18 cellular contexts compared by ENCODE assay signal in the genomic region with DNA sequence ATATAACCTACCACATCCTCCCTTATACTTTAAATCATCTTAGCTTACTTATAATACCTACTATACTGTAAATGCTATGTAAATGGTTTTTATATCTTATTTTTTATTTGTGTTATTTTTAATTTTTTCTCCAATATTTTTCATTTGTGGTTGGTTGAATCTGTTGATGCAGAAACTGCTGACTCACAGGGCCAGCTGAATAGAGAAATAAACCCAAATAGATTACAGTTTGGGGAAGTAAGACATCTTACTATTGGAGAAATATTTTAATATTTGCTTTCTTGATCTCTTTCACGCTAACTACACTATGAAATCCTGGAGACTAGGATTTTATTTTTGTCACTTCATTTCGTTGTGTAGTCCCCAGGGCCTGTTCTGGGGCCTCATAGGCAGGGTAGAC.
DNase-seq lines count a peak whose midpoint lies in the region; ATAC-seq, FAIRE-seq and TF ChIP-seq lines count a peak whose summit lies in the region.
"Had no signal": no experiment of that assay in that cellular context is flagged by ENCODE, and none has a peak within 500 bp of the region (broad histone marks: within the 10 kb centered on the region; RNA-seq: fewer than 3 reads in every experiment).

No MANE protein-coding gene starts in this region.

- TF ChIP-seq CTCF in nephron progenitor cell (IDR thresholded peaks at IDR 0.05), result no peak

- DNase-seq in NCI-H1092 treated with DMSO at 0.1 percent for 48 hours (lab: John Stamatoyannopoulos, UW) (peak; percentile 13), NCI-H1092 (lab: John Stamatoyannopoulos, UW) (no peak), SK-N-MC (ENCODE audit: low read depth, low spot score) (no peak), nephron progenitor cell (no peak), HK-2 (ENCODE audit: unreplicated experiment) (no peak), NCI-H526 treated with DMSO at 0.1 percent for 48 hours (lab: John Stamatoyannopoulos, UW) (no peak)
- DNase-seq: C1 segment of cervical spinal cord, HCEC 1CT, NCI-H2029 treated with DMSO at 0.1 percent for 48 hours, NCI-H524 treated with DMSO at 0.1 percent for 48 hours, SK-N-SH, T-cell had no signal

- no peak overlapping the region for H3K4me3 ChIP-seq in SK-N-MC

- H3K36me3 ChIP-seq in SK-N-MC (ENCODE audit: insufficient read depth, low read length), result peaks cover 3% of the 10 kb centered on the region; the same call in 1 of the 2 replicates

- no peak overlapping the region for H3K4me3 Mint-ChIP-seq in nephron progenitor cell
- H3K4me3 Mint-ChIP-seq: T-cell had no signal

- H3K9me3 Mint-ChIP-seq in nephron progenitor cell, result no peaks in the 10 kb centered on the region
- H3K9me3 Mint-ChIP-seq: T-cell had no signal

- no peaks in the 10 kb centered on the region; the same call in 1 of the 2 replicates for H3K9me3 ChIP-seq in SK-N-MC (ENCODE audit: low read depth, low read length)
- H3K9me3 ChIP-seq: SK-N-SH had no signal

- H3K27ac ChIP-seq in SK-N-MC, result peak overlapping the region; percentile 63; the same call in 1 of the 2 replicates
- H3K27ac ChIP-seq: HL-60 had no signal

- H3K4me1 Mint-ChIP-seq in nephron progenitor cell, result peaks cover 35% of the 10 kb centered on the region
- H3K4me1 Mint-ChIP-seq: T-cell had no signal

- peak overlapping the region; percentile 34 for H3K9ac ChIP-seq in SK-N-MC (ENCODE audit: insufficient read length)
- H3K9ac ChIP-seq: SK-N-SH had no signal

- FAIRE-seq in G401.6 (lab: Jason Lieb, UNC), result peak; percentile 52
- FAIRE-seq: A204.1, HTR-8/SVneo had no signal

- H3K27ac Mint-ChIP-seq in nephron progenitor cell, result peak overlapping the region; percentile 60
- H3K27ac Mint-ChIP-seq: T-cell had no signal

- peaks cover 4% of the 10 kb centered on the region for H3K36me3 Mint-ChIP-seq in nephron progenitor cell (ENCODE audit: low read depth)
- H3K36me3 Mint-ChIP-seq: T-cell had no signal

- ATAC-seq in HG03045 (IDR thresholded peaks at IDR 0.05; ENCODE audit: unreplicated experiment), result no peak
- ATAC-seq: Panc1, T-cell had no signal

- H3K27me3 Mint-ChIP-seq in nephron progenitor cell (ENCODE audit: low read depth, poor library complexity), result no peaks in the 10 kb centered on the region
